ENCODE assay signal across 1 cellular context in genomic region chr19:58228584-58229254, GRCh38.
TF ChIP-seq lines count a peak whose summit lies in the region.

TSS of gene ZNF544 (plus strand) at chr19:58228914. CDS start at chr19:58244024, 15,110 bp downstream.

TF ChIP-seq in K562, 482 proteins besides CTCF, POLR2A, EP300 and RAD21 (continued from another document and continues in another):
- TF ChIP-seq REST (CRISPR knock-in tag; IDR thresholded peaks at IDR 0.05; ENCODE audit: low read depth) (peak; percentile 48; the same call in 1 of the 2 replicates), HIVEP1 (CRISPR knock-in tag; IDR thresholded peaks at IDR 0.05) (no peak), U2AF2 (optimal IDR thresholded peaks at IDR 0.05; ENCODE audit: low read depth, low read length) (no peak), HSF4 (CRISPR knock-in tag; IDR thresholded peaks at IDR 0.05; ENCODE audit: borderline replicate concordance) (no peak), XRCC3 (IDR thresholded peaks at IDR 0.05) (no peak), TRIM28 (IDR thresholded peaks at IDR 0.05) (0 out of 2 replicates have a peak, but pooled peaks have one; percentile 24), MLLT1 (IDR thresholded peaks at IDR 0.05) (no peak), ZNF253 (CRISPR knock-in tag; conservative IDR thresholded peaks at IDR 0.05) (no peak), RUNX1 (IDR thresholded peaks at IDR 0.05; ENCODE audit: low read depth) (no peak), MED1 (CRISPR knock-in tag; IDR thresholded peaks at IDR 0.05; ENCODE audit: borderline replicate concordance) (no peak), BMI1 (IDR thresholded peaks at IDR 0.05; ENCODE audit: low read length) (no peak), ZBTB5 (IDR thresholded peaks at IDR 0.05) (no peak), ARNT (IDR thresholded peaks at IDR 0.05) (no peak), ZNF449 (CRISPR knock-in tag; IDR thresholded peaks at IDR 0.05) (no peak), CBX3 (IDR thresholded peaks at IDR 0.05; ENCODE audit: borderline replicate concordance in 1 of 2, low read length in 2 of 2) (no peak), RBFOX2 (IDR thresholded peaks at IDR 0.05; ENCODE audit: low read depth, low read length) (peak; percentile 98), ELF2 (CRISPR knock-in tag; IDR thresholded peaks at IDR 0.05) (peak; percentile 63; the same call in 1 of the 2 replicates), NFE2 (IDR thresholded peaks at IDR 0.05; ENCODE audit: low read depth) (peak; percentile 33), CCAR2 (IDR thresholded peaks at IDR 0.05; ENCODE audit: low read depth, low read length) (no peak), ZNF431 (CRISPR knock-in tag; IDR thresholded peaks at IDR 0.05) (no peak), ID3 (CRISPR knock-in tag; IDR thresholded peaks at IDR 0.05) (no peak), ID3 (tag; IDR thresholded peaks at IDR 0.05) (0 out of 2 replicates have a peak, but pooled peaks have one; percentile 20), ZNF696 (CRISPR knock-in tag; conservative IDR thresholded peaks at IDR 0.05) (no peak), SRSF9 (IDR thresholded peaks at IDR 0.05; ENCODE audit: borderline replicate concordance, low read depth, low read length) (no peak), ZNF57 (CRISPR knock-in tag; IDR thresholded peaks at IDR 0.05) (no peak), BCOR (IDR thresholded peaks at IDR 0.05) (no peak), ZEB2 (IDR thresholded peaks at IDR 0.05) (0 out of 2 replicates have a peak, but pooled peaks have one; percentile 41), HMGN3 (IDR thresholded peaks at IDR 0.05; ENCODE audit: borderline replicate concordance, extremely low read depth, insufficient read length, low read depth, low read length) (peak; percentile 41), SNAPC5 (CRISPR knock-in tag; IDR thresholded peaks at IDR 0.05) (no peak), TOE1 (IDR thresholded peaks at IDR 0.05; ENCODE audit: borderline replicate concordance) (peak; percentile 69; the same call in 1 of the 2 replicates), TOE1 (CRISPR knock-in tag; IDR thresholded peaks at IDR 0.05; ENCODE audit: borderline replicate concordance, low read depth) (no peak), NEUROD1 (IDR thresholded peaks at IDR 0.05; ENCODE audit: borderline replicate concordance, low read depth, low read length, partially characterized antibody) (no peak), ETV6 (IDR thresholded peaks at IDR 0.05; ENCODE audit: borderline replicate concordance in 1 of 2, low read depth in 2 of 2, low read length in 1 of 2) (no peak), ETV6 (CRISPR knock-in tag; IDR thresholded peaks at IDR 0.05; ENCODE audit: borderline replicate concordance) (no peak), PTRF (tag; IDR thresholded peaks at IDR 0.05) (no peak), SMAD1 (IDR thresholded peaks at IDR 0.05; ENCODE audit: low read depth, low read length, partially characterized antibody) (peak; percentile 24), SMARCE1 (IDR thresholded peaks at IDR 0.05) (no peak), MBD2 (IDR thresholded peaks at IDR 0.05; ENCODE audit: borderline replicate concordance, low read depth) (peak; percentile 79; the same call in 1 of the 2 replicates), ZNF165 (CRISPR knock-in tag; IDR thresholded peaks at IDR 0.05; ENCODE audit: borderline replicate concordance) (no peak), HDAC2 (IDR thresholded peaks at IDR 0.05) (no peak), SMARCB1 (IDR thresholded peaks at IDR 0.05; ENCODE audit: insufficient read length, low read depth) (no peak), ZNF224 (CRISPR knock-in tag; IDR thresholded peaks at IDR 0.05) (no peak), FOXM1 (IDR thresholded peaks at IDR 0.05; ENCODE audit: low read depth) (no peak), FOXM1 (CRISPR knock-in tag; IDR thresholded peaks at IDR 0.05; ENCODE audit: low read depth) (no peak), ATF4 (CRISPR knock-in tag; IDR thresholded peaks at IDR 0.05) (no peak), NR2C2 (CRISPR knock-in tag; IDR thresholded peaks at IDR 0.05) (no peak), NR2C2 (tag; IDR thresholded peaks at IDR 0.05) (peak; percentile 50; the same call in 1 of the 2 replicates)
- TF ChIP-seq, protein P1, sequence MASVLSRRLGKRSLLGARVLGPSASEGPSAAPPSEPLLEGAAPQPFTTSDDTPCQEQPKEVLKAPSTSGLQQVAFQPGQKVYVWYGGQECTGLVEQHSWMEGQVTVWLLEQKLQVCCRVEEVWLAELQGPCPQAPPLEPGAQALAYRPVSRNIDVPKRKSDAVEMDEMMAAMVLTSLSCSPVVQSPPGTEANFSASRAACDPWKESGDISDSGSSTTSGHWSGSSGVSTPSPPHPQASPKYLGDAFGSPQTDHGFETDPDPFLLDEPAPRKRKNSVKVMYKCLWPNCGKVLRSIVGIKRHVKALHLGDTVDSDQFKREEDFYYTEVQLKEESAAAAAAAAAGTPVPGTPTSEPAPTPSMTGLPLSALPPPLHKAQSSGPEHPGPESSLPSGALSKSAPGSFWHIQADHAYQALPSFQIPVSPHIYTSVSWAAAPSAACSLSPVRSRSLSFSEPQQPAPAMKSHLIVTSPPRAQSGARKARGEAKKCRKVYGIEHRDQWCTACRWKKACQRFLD (CRISPR knock-in tag; IDR thresholded peaks at IDR 0.05), result peak; percentile 59
- TF ChIP-seq, protein P2, sequence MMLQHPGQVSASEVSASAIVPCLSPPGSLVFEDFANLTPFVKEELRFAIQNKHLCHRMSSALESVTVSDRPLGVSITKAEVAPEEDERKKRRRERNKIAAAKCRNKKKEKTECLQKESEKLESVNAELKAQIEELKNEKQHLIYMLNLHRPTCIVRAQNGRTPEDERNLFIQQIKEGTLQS (IDR thresholded peaks at IDR 0.05), result 0 out of 2 replicates have a peak, but pooled peaks have one; percentile 23
- TF ChIP-seq, protein P2 (CRISPR knock-in tag; conservative IDR thresholded peaks at IDR 0.05), result no peak
- TF ChIP-seq, protein P3, sequence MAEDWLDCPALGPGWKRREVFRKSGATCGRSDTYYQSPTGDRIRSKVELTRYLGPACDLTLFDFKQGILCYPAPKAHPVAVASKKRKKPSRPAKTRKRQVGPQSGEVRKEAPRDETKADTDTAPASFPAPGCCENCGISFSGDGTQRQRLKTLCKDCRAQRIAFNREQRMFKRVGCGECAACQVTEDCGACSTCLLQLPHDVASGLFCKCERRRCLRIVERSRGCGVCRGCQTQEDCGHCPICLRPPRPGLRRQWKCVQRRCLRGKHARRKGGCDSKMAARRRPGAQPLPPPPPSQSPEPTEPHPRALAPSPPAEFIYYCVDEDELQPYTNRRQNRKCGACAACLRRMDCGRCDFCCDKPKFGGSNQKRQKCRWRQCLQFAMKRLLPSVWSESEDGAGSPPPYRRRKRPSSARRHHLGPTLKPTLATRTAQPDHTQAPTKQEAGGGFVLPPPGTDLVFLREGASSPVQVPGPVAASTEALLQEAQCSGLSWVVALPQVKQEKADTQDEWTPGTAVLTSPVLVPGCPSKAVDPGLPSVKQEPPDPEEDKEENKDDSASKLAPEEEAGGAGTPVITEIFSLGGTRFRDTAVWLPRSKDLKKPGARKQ (CRISPR knock-in tag; IDR thresholded peaks at IDR 0.05), result no peak
- TF ChIP-seq, protein P4, sequence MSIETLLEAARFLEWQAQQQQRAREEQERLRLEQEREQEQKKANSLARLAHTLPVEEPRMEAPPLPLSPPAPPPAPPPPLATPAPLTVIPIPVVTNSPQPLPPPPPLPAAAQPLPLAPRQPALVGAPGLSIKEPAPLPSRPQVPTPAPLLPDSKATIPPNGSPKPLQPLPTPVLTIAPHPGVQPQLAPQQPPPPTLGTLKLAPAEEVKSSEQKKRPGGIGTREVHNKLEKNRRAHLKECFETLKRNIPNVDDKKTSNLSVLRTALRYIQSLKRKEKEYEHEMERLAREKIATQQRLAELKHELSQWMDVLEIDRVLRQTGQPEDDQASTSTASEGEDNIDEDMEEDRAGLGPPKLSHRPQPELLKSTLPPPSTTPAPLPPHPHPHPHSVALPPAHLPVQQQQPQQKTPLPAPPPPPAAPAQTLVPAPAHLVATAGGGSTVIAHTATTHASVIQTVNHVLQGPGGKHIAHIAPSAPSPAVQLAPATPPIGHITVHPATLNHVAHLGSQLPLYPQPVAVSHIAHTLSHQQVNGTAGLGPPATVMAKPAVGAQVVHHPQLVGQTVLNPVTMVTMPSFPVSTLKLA (conservative IDR thresholded peaks at IDR 0.05), result peak; percentile 82 to 91
- TF ChIP-seq, protein P5, sequence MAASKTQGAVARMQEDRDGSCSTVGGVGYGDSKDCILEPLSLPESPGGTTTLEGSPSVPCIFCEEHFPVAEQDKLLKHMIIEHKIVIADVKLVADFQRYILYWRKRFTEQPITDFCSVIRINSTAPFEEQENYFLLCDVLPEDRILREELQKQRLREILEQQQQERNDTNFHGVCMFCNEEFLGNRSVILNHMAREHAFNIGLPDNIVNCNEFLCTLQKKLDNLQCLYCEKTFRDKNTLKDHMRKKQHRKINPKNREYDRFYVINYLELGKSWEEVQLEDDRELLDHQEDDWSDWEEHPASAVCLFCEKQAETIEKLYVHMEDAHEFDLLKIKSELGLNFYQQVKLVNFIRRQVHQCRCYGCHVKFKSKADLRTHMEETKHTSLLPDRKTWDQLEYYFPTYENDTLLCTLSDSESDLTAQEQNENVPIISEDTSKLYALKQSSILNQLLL (CRISPR knock-in tag; IDR thresholded peaks at IDR 0.05; ENCODE audit: borderline replicate concordance), result no peak
